ENCODE assay signal across 8 cellular contexts in genomic region chr7:94301024-94301588, GRCh38.
DNase-seq lines count a peak whose midpoint lies in the region; FAIRE-seq and TF ChIP-seq lines count a peak whose summit lies in the region.

No MANE protein-coding gene starts in this region.

- H3K9ac ChIP-seq in HUES64 (ENCODE audit: low read depth, low read length) (peak overlapping the region; percentile 35; the same call in 1 of the 2 replicates), MM.1S (ENCODE audit: low read length) (no peak overlapping the region)

- no peaks in the 10 kb centered on the region for H4K20me1 ChIP-seq in MM.1S (ENCODE audit: insufficient read depth, low read length)

- H3K4me1 ChIP-seq in HUES64 (ENCODE audit: insufficient read depth, low read length) (peaks cover 40% of the 10 kb centered on the region), tibial nerve (peaks cover 8 to 84% (median 57%) of the 10 kb centered on the region in 4 donors), MM.1S (ENCODE audit: low read length) (no peaks in the 10 kb centered on the region)

- peak overlapping the region; percentile 3; the same call in 1 of the 2 replicates for H3K4me3 ChIP-seq in HUES64 (ENCODE audit: low read length)
- H3K4me3 ChIP-seq in bronchial epithelial cell (ENCODE audit: low read depth, low read length): no peak overlapping the region
- H3K4me3 ChIP-seq in tibial nerve: no peak overlapping the region
- H3K4me3 ChIP-seq in MM.1S (ENCODE audit: low read length): no peak overlapping the region

- 10% methylated on average over 5 of the region's 6 CpGs for WGBS in HUES64
- WGBS in tibial nerve, 2 donors: 10 to 21% methylated on average over 6 of the region's 6 CpGs

- H3K9me3 ChIP-seq in HUES64 (ENCODE audit: insufficient read depth, low read depth, low read length): no peaks in the 10 kb centered on the region
- no peaks in the 10 kb centered on the region for H3K9me3 ChIP-seq in tibial nerve
- H3K9me3 ChIP-seq in MM.1S (replicated peaks; ENCODE audit: insufficient read depth, low read length): no peaks in the 10 kb centered on the region

- FAIRE-seq in bronchial epithelial cell (lab: Jason Lieb, UNC): no peak

- no peak overlapping the region for H2AFZ ChIP-seq in MM.1S (ENCODE audit: low read length)

- DNase-seq in bronchial epithelial cell (ENCODE audit: low read depth) (peak; percentile 92), tibial nerve (ENCODE audit: low spot score in 2 of 2) (peak; percentile 44 to 63), MM.1S (no peak), cerebellar nuclear complex (lab: John Stamatoyannopoulos, UW) (no peak), NCI-H2081 treated with DMSO at 0.1 percent for 48 hours (lab: John Stamatoyannopoulos, UW) (no peak), DMS114 treated with DMSO at 0.1 percent for 48 hours (lab: John Stamatoyannopoulos, UW; ENCODE audit: unreplicated experiment) (no peak)

- H3F3A ChIP-seq in MM.1S (ENCODE audit: insufficient read depth, low read length): no peaks in the 10 kb centered on the region

- TF ChIP-seq POLR2A in tibial nerve (IDR thresholded peaks at IDR 0.05): no peak

- no peak overlapping the region for H3K4me2 ChIP-seq in MM.1S (ENCODE audit: low read depth, low read length)

- H3K36me3 ChIP-seq in HUES64 (ENCODE audit: insufficient read depth, low read length): no peaks in the 10 kb centered on the region
- H3K36me3 ChIP-seq in bronchial epithelial cell (ENCODE audit: control insufficient read depth, insufficient read depth, low read length): no peaks in the 10 kb centered on the region
- H3K36me3 ChIP-seq in tibial nerve: no peaks in the 10 kb centered on the region
- no peaks in the 10 kb centered on the region for H3K36me3 ChIP-seq in MM.1S (replicated peaks; ENCODE audit: insufficient read depth, low read length)

- peak overlapping the region; percentile 74 for H3K27ac ChIP-seq in HUES64 (ENCODE audit: low read depth, low read length)
- peak overlapping the region; percentile 20 for H3K27ac ChIP-seq in layer of hippocampus (ENCODE audit: low read depth, low read length)
- H3K27ac ChIP-seq in tibial nerve: peak overlapping the region; percentile 55 to 92 (median 78)
- H3K27ac ChIP-seq in MM.1S (ENCODE audit: low read length): no peak overlapping the region

- no peaks in the 10 kb centered on the region for H3K27me3 ChIP-seq in HUES64 (ENCODE audit: insufficient read depth, low read length)
- no peaks in the 10 kb centered on the region for H3K27me3 ChIP-seq in bronchial epithelial cell (ENCODE audit: control insufficient read depth, insufficient read depth, low read length)
- H3K27me3 ChIP-seq in layer of hippocampus (ENCODE audit: control insufficient read depth, insufficient read depth, low read length): no peaks in the 10 kb centered on the region
- H3K27me3 ChIP-seq in tibial nerve: no peaks in the 10 kb centered on the region
- H3K27me3 ChIP-seq in MM.1S (replicated peaks; ENCODE audit: insufficient read depth, low read length): no peaks in the 10 kb centered on the region

- TF ChIP-seq CTCF in bronchial epithelial cell (IDR thresholded peaks at IDR 0.05; ENCODE audit: insufficient read depth, low read length, severe bottlenecking) (no peak), tibial nerve (IDR thresholded peaks at IDR 0.05) (peak in 1 of 5 experiments; percentile 8), MM.1S (IDR thresholded peaks at IDR 0.05; ENCODE audit: low read length) (no peak)

- no peaks in the 10 kb centered on the region for H3K79me2 ChIP-seq in MM.1S (ENCODE audit: low read length)

- H3K9me2 ChIP-seq in MM.1S (replicated peaks; ENCODE audit: insufficient read depth, low read length): no peaks in the 10 kb centered on the region

- TF ChIP-seq EP300 in tibial nerve (IDR thresholded peaks at IDR 0.05): peak in 1 of 2 donors; percentile 80

Comparison
In these comparisons a context has a peak if more than half of its experiments do, and no peak if none do; other contexts are left out.
1. DNase-seq: peak in bronchial epithelial cell (single experiment) and tibial nerve (2 of 2); none in MM.1S (single experiment), cerebellar nuclear complex (0 of 2), NCI-H2081 treated with DMSO at 0.1 percent for 48 hours (single experiment) and DMS114 treated with DMSO at 0.1 percent for 48 hours (single experiment).